In the genomic region with DNA sequence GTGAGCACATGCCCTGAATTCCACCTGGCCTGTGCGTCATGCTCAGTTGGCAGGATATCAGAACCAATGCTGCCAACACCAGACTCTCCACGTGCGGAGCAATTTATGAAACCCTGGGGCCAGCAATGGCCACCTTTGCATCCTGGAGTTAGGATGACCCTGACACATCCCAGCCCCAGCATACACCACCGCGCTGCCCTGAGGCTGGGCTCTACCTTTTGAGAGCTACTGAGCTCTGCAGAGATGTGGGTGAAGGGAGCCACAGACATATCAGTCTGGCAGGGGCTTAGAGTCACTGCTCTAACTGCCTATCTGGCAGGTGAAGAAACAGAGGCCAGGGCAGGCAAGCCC, we compare ENCODE assay signal across 13 cellular contexts. TPM values are rescaled to one million over a fixed set of nuclear protein-coding genes. Genes with fewer than 3 reads are reported as not detected.
A peak's percentile ranks its signal among the peaks of the same experiment; 100 is the strongest.
DNase-seq lines count a peak whose midpoint lies in the region; ATAC-seq and TF ChIP-seq lines count a peak whose summit lies in the region.
"Had no signal": no experiment of that assay in that cellular context is flagged by ENCODE, and none has a peak within 500 bp of the region (broad histone marks: within the 10 kb centered on the region; RNA-seq: fewer than 3 reads in every experiment).

No MANE protein-coding gene starts in this region.

- TF ChIP-seq EP300 in sigmoid colon (IDR thresholded peaks at IDR 0.05): peak in 1 of 4 donors; percentile 32

- no peaks in the 10 kb centered on the region for H3K9me3 ChIP-seq in esophagus (ENCODE audit: control insufficient read depth in 2 of 2, insufficient read depth in 1 of 2, low read depth in 1 of 2, low read length in 1 of 2)
- H3K9me3 ChIP-seq in sigmoid colon: no peaks in the 10 kb centered on the region

- intact Hi-C loops in sigmoid colon (cut with DNase I): no loop called here

- WGBS in esophagus, 2 donors: 52% methylated on average over 5 of the region's 5 CpGs
- 65 to 78% methylated on average over 5 of the region's 5 CpGs for WGBS in sigmoid colon, 2 donors

- H3K27me3 ChIP-seq in esophagus (ENCODE audit: control insufficient read depth in 1 of 2, insufficient read depth in 2 of 2, low read length in 2 of 2): no peaks in the 10 kb centered on the region
- no peaks in the 10 kb centered on the region for H3K27me3 ChIP-seq in sigmoid colon

- DNase-seq in NCI-H774 (lab: John Stamatoyannopoulos, UW) (peak; percentile 12), sigmoid colon (no peak), NOMO-1 treated with dmso at 0.1 percent for 144 hours (lab: John Stamatoyannopoulos, UW; ENCODE audit: unreplicated experiment) (no peak)
- DNase-seq: activated CD8-positive, alpha-beta memory T cell treated with anti-CD3 and anti-CD28 coated beads, Interleukin-2, amount 50 U/mL, for 4 hours; GF-D8; mesenchymal stem cell; stimulated activated CD4-positive, alpha-beta T cell treated with anti-CD3 and anti-CD28 coated beads, Interleukin-12 subunit alpha, Interleukin-12 subunit beta, amount 100 ng/mL, for 4 hours; stimulated activated naive CD8-positive, alpha-beta T cell treated with anti-CD3 and anti-CD28 coated beads, Interleukin-15, amount 100 ng/mL, for 72 hours had no signal

- in situ Hi-C loops in GM18951 (cut with MboI; ENCODE audit: low sequenced_read_pairs, unreplicated experiment): no loop called here

- no peak for ATAC-seq in GM18858 (IDR thresholded peaks at IDR 0.05; ENCODE audit: unreplicated experiment)
- ATAC-seq in HG03025 (IDR thresholded peaks at IDR 0.05; ENCODE audit: low FRiP score, unreplicated experiment): no peak
- ATAC-seq in GM19452 (IDR thresholded peaks at IDR 0.05; ENCODE audit: unreplicated experiment): no peak
- ATAC-seq: stimulated activated naive CD8-positive, alpha-beta T cell treated with anti-CD3 and anti-CD28 coated beads, Interleukin-15, amount 100 ng/mL, for 72 hours had no signal

- TF ChIP-seq POLR2A in GM18951 (IDR thresholded peaks at IDR 0.05; ENCODE audit: extremely low read depth, insufficient read depth, insufficient read length): peak; percentile 27
- no peak for TF ChIP-seq POLR2A in sigmoid colon (IDR thresholded peaks at IDR 0.05)

- H3K36me3 ChIP-seq in esophagus (ENCODE audit: control insufficient read depth in 2 of 2, insufficient read depth in 2 of 2, low read length in 1 of 2) (no peaks in the 10 kb centered on the region), sigmoid colon (no peaks in the 10 kb centered on the region)

- H3K4me1 ChIP-seq in esophagus (ENCODE audit: control insufficient read depth in 2 of 2, insufficient read depth in 2 of 2, low read length in 1 of 2): peaks cover 3 to 25% of the 10 kb centered on the region in 2 donors
- H3K4me1 ChIP-seq in sigmoid colon: peaks cover 0 to 92% (median 77%) of the 10 kb centered on the region in 4 donors

- no peak overlapping the region for H3K4me3 ChIP-seq in esophagus (ENCODE audit: low read depth in 1 of 2, low read length in 2 of 2)
- H3K4me3 ChIP-seq in sigmoid colon: no peak overlapping the region

- TF ChIP-seq CTCF in sigmoid colon (IDR thresholded peaks at IDR 0.05): no peak

- H3K27ac ChIP-seq in esophagus (ENCODE audit: low read depth in 2 of 2, low read length in 1 of 2) (peak overlapping the region; percentile 86 to 96), sigmoid colon (peak overlapping the region; percentile 75 to 90 (median 88))

RNA-seq across cellular contexts. Expression of a gene that starts 41.9 kb away (rescaled TPM):
- polyA plus RNA-seq in esophagus: 100 to 1,000 TPM in 1 of 2 donors, 10 to 100 TPM in 1; 66.3 to 101 TPM
- 100 to 1,000 TPM in 3 of 4 donors, 10 to 100 TPM in 1; 99.5 to 184 (median 144) TPM for total RNA-seq in sigmoid colon
- 10 to 100 TPM; 21.0 to 84.0 (median 24.3) TPM for polyA plus RNA-seq in sigmoid colon
